ENCODE assay signal across 1 cellular context in the genomic region with DNA sequence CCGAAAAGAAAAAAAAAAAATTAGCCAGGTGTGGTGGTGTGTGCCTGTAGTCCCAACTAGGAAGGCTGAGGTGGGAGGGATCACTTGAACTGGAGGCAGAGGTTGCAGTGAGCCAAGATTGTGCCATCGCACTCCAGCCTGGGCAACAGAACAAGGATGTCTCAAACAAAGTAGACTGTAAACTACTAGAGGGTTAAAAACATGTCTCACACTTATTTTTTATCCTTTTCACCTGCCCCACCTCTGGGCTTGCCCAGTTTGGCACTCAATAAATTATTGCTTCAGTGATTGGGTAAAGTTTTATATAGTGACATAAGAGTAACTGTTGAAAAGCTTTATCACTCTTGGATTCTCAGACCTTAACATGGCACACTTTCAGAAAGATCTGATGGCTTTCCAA.
TF ChIP-seq lines count a peak whose summit lies in the region.

No MANE protein-coding gene starts in this region.

TF ChIP-seq in GM23338, 12 proteins besides CTCF, POLR2A, EP300 and RAD21 (continued from another document):
- no peak for TF ChIP-seq ZNF114 (CRISPR knock-in tag; IDR thresholded peaks at IDR 0.05)
TF ChIP-seq in GM23338: peak in this region for 0.
